ENCODE assay signal across 8 cellular contexts in the genomic region with DNA sequence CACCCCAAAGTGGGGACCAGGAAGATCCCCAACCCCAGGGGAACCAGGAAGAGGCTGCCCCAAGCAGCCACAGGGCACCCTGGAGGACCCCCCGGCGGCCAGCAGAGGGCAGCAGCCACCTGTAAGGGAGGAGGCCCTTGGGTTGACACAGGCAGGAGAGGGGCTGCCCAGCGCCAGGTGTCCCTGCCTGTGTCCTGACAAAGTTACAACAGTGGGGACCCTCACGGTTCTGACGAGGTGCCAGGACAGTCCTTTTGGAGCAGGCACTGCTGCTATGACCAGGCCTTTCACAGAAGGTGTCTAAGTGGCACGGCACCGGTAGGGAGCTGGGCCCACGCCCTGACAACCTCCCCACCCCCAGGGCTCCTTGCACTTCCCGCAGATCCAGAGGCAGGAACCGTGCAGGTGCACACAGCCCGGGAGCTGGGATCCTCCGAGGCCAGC.
A peak's percentile ranks its signal among the peaks of the same experiment; 100 is the strongest.
DNase-seq lines count a peak whose midpoint lies in the region; ATAC-seq and TF ChIP-seq lines count a peak whose summit lies in the region.

No MANE protein-coding gene starts in this region.

- H3K27me3 Mint-ChIP-seq in chondrocyte (ENCODE audit: low read depth) = peaks cover 13% of the 10 kb centered on the region

- H3K27ac ChIP-seq in GM23248 (no peak overlapping the region), lung (ENCODE audit: low read depth in 1 of 2, low read length in 1 of 2) (no peak overlapping the region)

- H3K4me1 ChIP-seq in GM23248 (ENCODE audit: insufficient read depth) (no peaks in the 10 kb centered on the region), lung (ENCODE audit: control insufficient read depth in 2 of 2, insufficient read depth in 2 of 2, low read length in 2 of 2) (no peaks in the 10 kb centered on the region)

- DNase-seq in EH (ENCODE audit: low read depth) (peak; percentile 47), GM23248 (peak; percentile 63), NCI-H1092 treated with DMSO at 0.1 percent for 48 hours (lab: John Stamatoyannopoulos, UW) (peak; percentile 5), chondrocyte (ENCODE audit: low spot score) (peak; percentile 76), lung (ENCODE audit: low spot score) (peak; percentile 72), HCEC 1CT (no peak)
- peak; percentile 37 for DNase-seq in activated CD4-positive, alpha-beta T cell treated with anti-CD3 and anti-CD28 coated beads for 1 hour
- DNase-seq in stimulated activated CD8-positive, alpha-beta memory T cell treated with anti-CD3 and anti-CD28 coated beads, Interleukin-4, amount 100 ng/mL, for 48 hours = peak; percentile 86

- H2AFZ ChIP-seq in GM23248 = no peak overlapping the region

- no peaks in the 10 kb centered on the region for H3K9me3 Mint-ChIP-seq in chondrocyte (ENCODE audit: low read depth)

- H3K9me3 ChIP-seq in GM23248 (ENCODE audit: low read depth) (no peaks in the 10 kb centered on the region), lung (ENCODE audit: control insufficient read depth in 2 of 2, insufficient read depth in 1 of 2, low read length in 1 of 2) (peaks cover 0 to 4% of the 10 kb centered on the region in 2 donors)

- H3K9ac ChIP-seq in GM23248 = no peak overlapping the region

- no peaks in the 10 kb centered on the region for H3K9me2 ChIP-seq in GM23248 (ENCODE audit: insufficient read depth)

- TF ChIP-seq CTCF in chondrocyte (IDR thresholded peaks at IDR 0.05) (peak; percentile 97), lung (IDR thresholded peaks at IDR 0.05; ENCODE audit: control extremely low read depth, extremely low read depth) (peak; percentile 16)

- no peaks in the 10 kb centered on the region for H3K36me3 Mint-ChIP-seq in chondrocyte (ENCODE audit: low read depth)

- H3K4me2 ChIP-seq in GM23248 (ENCODE audit: unreplicated experiment) = no peak overlapping the region

- H3F3A ChIP-seq in GM23248 (ENCODE audit: insufficient read depth) = 0 out of 2 replicates have a peak, but pooled peaks cover 5% of the 10 kb centered on the region

- H3K4me3 Mint-ChIP-seq in chondrocyte (ENCODE audit: unreplicated experiment) = no peak overlapping the region

- 31 to 33% methylated on average over 12 of the region's 12 CpGs for WGBS in GM23248 (ENCODE audit: low coverage in 1 of 2, low lambda C conversion rate in 2 of 2, missing lambda C conversion rate in 2 of 2), 2 experiments
- 16 to 23% methylated on average over 12 of the region's 12 CpGs for WGBS in lung, 2 donors

- no peaks in the 10 kb centered on the region for H3K79me2 ChIP-seq in GM23248 (ENCODE audit: insufficient read depth)

- in situ Hi-C loops in GM23248 (cut with MboI) = loop anchor here (5.0 to 25.0 kb wide), 3 partner anchors 253 to 1123 kb away; no protein-coding TSS in a partner anchor

- peaks cover 10% of the 10 kb centered on the region; the same call in 1 of the 2 replicates for H3K27me3 ChIP-seq in GM23248 (replicated peaks; ENCODE audit: insufficient read depth)
- no peaks in the 10 kb centered on the region for H3K27me3 ChIP-seq in lung (ENCODE audit: control insufficient read depth, insufficient read depth)

- H3K36me3 ChIP-seq in GM23248 (ENCODE audit: low read depth) (no peaks in the 10 kb centered on the region), lung (ENCODE audit: control insufficient read depth in 2 of 2, insufficient read depth in 2 of 2, low read length in 2 of 2) (no peaks in the 10 kb centered on the region)

- H3K4me3 ChIP-seq in GM23248 = no peak overlapping the region
- H3K4me3 ChIP-seq in lung = no peak overlapping the region

- no peak overlapping the region for H3K27ac Mint-ChIP-seq in chondrocyte (ENCODE audit: unreplicated experiment)

- no peak for ATAC-seq in lung (ENCODE audit: insufficient read depth, low FRiP score)

- H3K4me1 Mint-ChIP-seq in chondrocyte (ENCODE audit: low read depth) = peaks cover 3% of the 10 kb centered on the region

- no peaks in the 10 kb centered on the region for H4K20me1 ChIP-seq in GM23248 (ENCODE audit: insufficient read depth)
